ENCODE assay signal across 8 cellular contexts in the genomic region with DNA sequence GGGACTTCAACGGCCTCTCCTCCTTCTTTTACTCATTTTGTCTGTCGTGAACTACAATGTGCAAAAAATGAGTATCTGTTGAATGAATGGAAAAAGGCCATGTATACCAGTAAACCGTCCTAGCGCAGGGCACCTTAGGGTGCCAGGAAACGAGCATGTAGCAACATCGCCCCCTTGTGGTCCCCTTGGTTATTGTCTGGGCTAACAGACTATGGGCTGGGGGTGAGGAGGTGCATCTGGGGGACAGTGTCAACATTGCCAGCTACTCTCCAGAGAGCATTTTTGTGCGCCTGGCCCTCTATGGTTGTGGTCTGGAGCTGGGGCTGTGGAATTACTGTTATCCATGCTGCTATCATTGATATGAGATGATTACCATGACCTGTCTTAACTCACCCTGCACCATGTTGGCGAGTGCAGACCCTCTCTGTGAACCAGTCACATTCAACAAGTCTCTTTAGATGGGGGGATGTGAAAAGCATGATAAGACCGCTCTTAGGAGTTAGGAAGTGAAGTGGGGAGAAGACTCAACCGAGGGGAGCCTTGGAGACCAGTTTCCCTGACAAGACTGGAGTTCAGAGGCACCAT. TPM values are rescaled to one million over a fixed set of nuclear protein-coding genes. Genes with fewer than 3 reads are reported as not detected.
DNase-seq lines count a peak whose midpoint lies in the region; ATAC-seq, FAIRE-seq and TF ChIP-seq lines count a peak whose summit lies in the region.

No MANE protein-coding gene starts in this region.

- H3K4me1 Mint-ChIP-seq in CD4-positive, CD25-positive, alpha-beta regulatory T cell: peaks cover 0 to 10% (median 4%) of the 10 kb centered on the region in 4 donors
- H3K4me1 Mint-ChIP-seq in activated T-cell treated with anti-CD3 and anti-CD28 coated beads, Interleukin-2, amount 50 U/mL, for 4 hours (ENCODE audit: low read depth): peaks cover 8% of the 10 kb centered on the region

- H3K27me3 ChIP-seq in CD4-positive, CD25-positive, alpha-beta regulatory T cell (ENCODE audit: control insufficient read depth, insufficient read depth, low read length): no peaks in the 10 kb centered on the region
- H3K27me3 ChIP-seq in PC-9 (ENCODE audit: insufficient read depth, low read depth): no peaks in the 10 kb centered on the region
- no peaks in the 10 kb centered on the region for H3K27me3 ChIP-seq in parathyroid adenoma (ENCODE audit: control insufficient read depth, insufficient read depth, low read length)

- intact Hi-C loops in PC-9 (cut with micrococcal nuclease; ENCODE audit: unreplicated experiment): loop anchor here (1.0 kb wide), 1 partner anchor 46 kb away; no protein-coding TSS in a partner anchor

- H3K4me2 ChIP-seq in PC-9 (no peak overlapping the region), parathyroid adenoma (ENCODE audit: low read length) (no peak overlapping the region)

- peaks cover 57% of the 10 kb centered on the region for H3K36me3 ChIP-seq in CD4-positive, CD25-positive, alpha-beta regulatory T cell (ENCODE audit: control insufficient read depth, insufficient read depth, low read length)
- H3K36me3 ChIP-seq in PC-9 (ENCODE audit: low read depth) (peaks cover 11% of the 10 kb centered on the region; the same call in 1 of the 2 replicates), parathyroid adenoma (ENCODE audit: control insufficient read depth, insufficient read depth, low read length) (no peaks in the 10 kb centered on the region)

- no peaks in the 10 kb centered on the region for H3K9me3 ChIP-seq in CD4-positive, CD25-positive, alpha-beta regulatory T cell (ENCODE audit: control insufficient read depth in 2 of 2, low read length in 2 of 2)
- no peaks in the 10 kb centered on the region for H3K9me3 ChIP-seq in PC-9 (ENCODE audit: insufficient read depth, low read depth)
- no peaks in the 10 kb centered on the region for H3K9me3 ChIP-seq in parathyroid adenoma (ENCODE audit: control insufficient read depth, low read length)

- no peaks in the 10 kb centered on the region for H3K4me1 ChIP-seq in CD4-positive, CD25-positive, alpha-beta regulatory T cell (ENCODE audit: control insufficient read depth, insufficient read depth, low read length, poor library complexity, severe bottlenecking)
- H3K4me1 ChIP-seq in PC-9 (replicated peaks; ENCODE audit: insufficient read depth): no peaks in the 10 kb centered on the region
- no peaks in the 10 kb centered on the region for H3K4me1 ChIP-seq in parathyroid adenoma

- H2AFZ ChIP-seq in PC-9 (no peak overlapping the region), parathyroid adenoma (no peak overlapping the region)

- no peak overlapping the region for H3K27ac Mint-ChIP-seq in CD4-positive, CD25-positive, alpha-beta regulatory T cell

- TF ChIP-seq CTCF in PC-9 (conservative IDR thresholded peaks at IDR 0.05) (peak; percentile 98), foreskin fibroblast (IDR thresholded peaks at IDR 0.05; ENCODE audit: low read depth, low read length) (peak; percentile 82), parathyroid adenoma (IDR thresholded peaks at IDR 0.05) (peak; percentile 89)

- H3F3A ChIP-seq in PC-9 (ENCODE audit: insufficient read depth, low read depth): peaks cover 23% of the 10 kb centered on the region

- peak; percentile 68 for FAIRE-seq in urothelium cell line (lab: Jason Lieb, UNC)

- H3K9me3 Mint-ChIP-seq in CD4-positive, CD25-positive, alpha-beta regulatory T cell: peaks cover 0 to 2% (median 0%) of the 10 kb centered on the region in 7 donors
- no peaks in the 10 kb centered on the region for H3K9me3 Mint-ChIP-seq in activated T-cell treated with anti-CD3 and anti-CD28 coated beads, Interleukin-2, amount 50 U/mL, for 4 hours

- no peaks in the 10 kb centered on the region for H3K27me3 Mint-ChIP-seq in CD4-positive, CD25-positive, alpha-beta regulatory T cell
- no peaks in the 10 kb centered on the region for H3K27me3 Mint-ChIP-seq in activated T-cell treated with anti-CD3 and anti-CD28 coated beads, Interleukin-2, amount 50 U/mL, for 4 hours (ENCODE audit: low read depth)

- ATAC-seq in CD4-positive, CD25-positive, alpha-beta regulatory T cell (ENCODE audit: low read depth in 2 of 2): peak; percentile 71 to 78
- peak; percentile 75 to 79 for ATAC-seq in activated T-cell treated with anti-CD3 and anti-CD28 coated beads, Interleukin-2, amount 50 U/mL, for 4 hours
- no peak for ATAC-seq in GM21723 (IDR thresholded peaks at IDR 0.05; ENCODE audit: unreplicated experiment)

- CTCF ChIA-PET in PC-9 (lab: Charles Lee): no interaction called here

- H3K9me2 ChIP-seq in PC-9 (ENCODE audit: insufficient read depth): no peaks in the 10 kb centered on the region

- BruUV-seq in PC-9 (replicated peaks; lab: Mats Ljungman, UMichigan): no TSS peak

- H3K79me2 ChIP-seq in PC-9 (ENCODE audit: low read depth) (no peaks in the 10 kb centered on the region), parathyroid adenoma (no peaks in the 10 kb centered on the region)

- POLR2A ChIA-PET in PC-9 (lab: Charles Lee; ENCODE audit: unreplicated experiment): no interaction called here

- no peak overlapping the region for H3K27ac ChIP-seq in CD4-positive, CD25-positive, alpha-beta regulatory T cell (ENCODE audit: insufficient read depth, low read length, poor library complexity, severe bottlenecking)
- H3K27ac ChIP-seq in PC-9 (no peak overlapping the region), parathyroid adenoma (no peak overlapping the region)

- H4K20me1 ChIP-seq in PC-9 (ENCODE audit: insufficient read depth): peaks cover 38% of the 10 kb centered on the region

- peaks cover 36% of the 10 kb centered on the region for H3K36me3 Mint-ChIP-seq in CD4-positive, CD25-positive, alpha-beta regulatory T cell
- H3K36me3 Mint-ChIP-seq in activated T-cell treated with anti-CD3 and anti-CD28 coated beads, Interleukin-2, amount 50 U/mL, for 4 hours (ENCODE audit: insufficient read depth): peaks cover 40% of the 10 kb centered on the region

- DNase-seq in CD4-positive, CD25-positive, alpha-beta regulatory T cell: peak; percentile 64 to 69 (median 66)
- DNase-seq in HPDE6-E6E7 (ENCODE audit: extremely low spot score) (peak; percentile 28), PC-9 (peak; percentile 46 to 52), foreskin fibroblast (peak in 1 of 2 donors; percentile 53), urothelium cell line (ENCODE audit: low spot score) (peak; percentile 56)
- peak; percentile 82 for DNase-seq in activated T-cell treated with anti-CD3 and anti-CD28 coated beads, Interleukin-2, amount 50 U/mL, for 4 hours

- no peak overlapping the region for H3K9ac ChIP-seq in parathyroid adenoma

- H3K4me3 ChIP-seq in CD4-positive, CD25-positive, alpha-beta regulatory T cell (ENCODE audit: low read depth, low read length): no peak overlapping the region
- no peak overlapping the region for H3K4me3 ChIP-seq in PC-9
- H3K4me3 ChIP-seq in foreskin fibroblast (ENCODE audit: low read depth in 1 of 2, low read length in 2 of 2): no peak overlapping the region
- no peak overlapping the region for H3K4me3 ChIP-seq in parathyroid adenoma (ENCODE audit: low read depth, low read length)

- no peak overlapping the region for H3K4me3 Mint-ChIP-seq in CD4-positive, CD25-positive, alpha-beta regulatory T cell
- no peak overlapping the region for H3K4me3 Mint-ChIP-seq in activated T-cell treated with anti-CD3 and anti-CD28 coated beads, Interleukin-2, amount 50 U/mL, for 4 hours

RNA-seq across cellular contexts. Expression of gene SIGLEC11, which starts 22.8 kb away (rescaled TPM):
- total RNA-seq in CD4-positive, CD25-positive, alpha-beta regulatory T cell: not detected
- polyA plus RNA-seq in CD4-positive, CD25-positive, alpha-beta regulatory T cell: not detected
- not detected in 2 replicates for total RNA-seq in PC-9 (2021)
- not detected for total RNA-seq in activated T-cell treated with anti-CD3 and anti-CD28 coated beads, Interleukin-2, amount 50 U/mL, for 4 hours

RNA-seq across cellular contexts. Expression of gene VRK3, which starts 41.4 kb away (rescaled TPM):
- 99.4 TPM for total RNA-seq in CD4-positive, CD25-positive, alpha-beta regulatory T cell
- polyA plus RNA-seq in CD4-positive, CD25-positive, alpha-beta regulatory T cell: 10 to 100 TPM; 87.9 to 99.9 (median 91.4) TPM
- total RNA-seq in PC-9 (2021): 53.3 and 62.5 TPM in 2 replicates
- total RNA-seq in activated T-cell treated with anti-CD3 and anti-CD28 coated beads, Interleukin-2, amount 50 U/mL, for 4 hours: 10 to 100 TPM; 40.5 to 45.8 (median 40.5) TPM

RNA-seq across cellular contexts. Expression of gene ZNF473, which starts 42.1 kb away (rescaled TPM):
- total RNA-seq in CD4-positive, CD25-positive, alpha-beta regulatory T cell: 7.5 TPM
- polyA plus RNA-seq in CD4-positive, CD25-positive, alpha-beta regulatory T cell: 1 to 10 TPM; 3.5 to 8.3 (median 4.8) TPM
- total RNA-seq in PC-9 (2021): 13.9 and 14.0 TPM in 2 replicates
- 10 to 100 TPM in 2 of 3 donors, 1 to 10 TPM in 1; 9.5 to 12.7 (median 10.1) TPM for total RNA-seq in activated T-cell treated with anti-CD3 and anti-CD28 coated beads, Interleukin-2, amount 50 U/mL, for 4 hours

RNA-seq across cellular contexts. Expression of gene NUP62, which starts 54.4 kb away (rescaled TPM):
- 43.1 TPM for total RNA-seq in CD4-positive, CD25-positive, alpha-beta regulatory T cell
- polyA plus RNA-seq in CD4-positive, CD25-positive, alpha-beta regulatory T cell: 10 to 100 TPM; 40.2 to 47.2 (median 41.3) TPM
- total RNA-seq in PC-9 (2021): 66.8 and 101 TPM in 2 replicates
- 100 to 1,000 TPM; 172 to 189 (median 184) TPM for total RNA-seq in activated T-cell treated with anti-CD3 and anti-CD28 coated beads, Interleukin-2, amount 50 U/mL, for 4 hours

RNA-seq across cellular contexts. Expression of gene ATF5, which starts 54.7 kb away (rescaled TPM):
- total RNA-seq in CD4-positive, CD25-positive, alpha-beta regulatory T cell: 19.7 TPM
- 1 to 10 TPM in 2 of 4 donors, under 1 TPM in 2; 0.60 to 1.5 (median 1.1) TPM for polyA plus RNA-seq in CD4-positive, CD25-positive, alpha-beta regulatory T cell
- total RNA-seq in PC-9 (2021): 15.3 and 19.2 TPM in 2 replicates
- total RNA-seq in activated T-cell treated with anti-CD3 and anti-CD28 coated beads, Interleukin-2, amount 50 U/mL, for 4 hours: 10 to 100 TPM; 58.4 to 73.1 (median 60.6) TPM
